ENCODE assay signal across 23 cellular contexts in genomic region chr4:1326751-1327525, GRCh38. TPM values are rescaled to one million over a fixed set of nuclear protein-coding genes. Genes with fewer than 3 reads are reported as not detected.
DNase-seq lines count a peak whose midpoint lies in the region; ATAC-seq and TF ChIP-seq lines count a peak whose summit lies in the region.
"Had no signal": no experiment of that assay in that cellular context is flagged by ENCODE, and none has a peak within 500 bp of the region (broad histone marks: within the 10 kb centered on the region; RNA-seq: fewer than 3 reads in every experiment).

No MANE protein-coding gene starts in this region.

- H3K27ac ChIP-seq in psoas muscle, result no peak overlapping the region
- H3K27ac ChIP-seq: A549 had no signal

- no peak overlapping the region for H3K4me3 ChIP-seq in psoas muscle
- H3K4me3 ChIP-seq: A549 had no signal

- H3K36me3 Mint-ChIP-seq in effector memory CD8-positive, alpha-beta T cell (ENCODE audit: insufficient read depth), result peaks cover 49% of the 10 kb centered on the region
- H3K36me3 Mint-ChIP-seq: IgD-negative memory B cell had no signal

- H3K27me3 Mint-ChIP-seq in effector memory CD8-positive, alpha-beta T cell, result no peaks in the 10 kb centered on the region
- H3K27me3 Mint-ChIP-seq: B cell; CD4-positive, CD25-positive, alpha-beta regulatory T cell; IgD-negative memory B cell had no signal

- WGBS in psoas muscle, 3 donors, result 87 to 91% (median 91%) methylated on average over 27 to 30 of the region's 30 CpGs

- no peaks in the 10 kb centered on the region for H3K27me3 ChIP-seq in psoas muscle (ENCODE audit: insufficient read depth in 3 of 3, low read length in 2 of 3)

- peaks cover 14% of the 10 kb centered on the region for H3K4me1 ChIP-seq in psoas muscle
- H3K4me1 ChIP-seq: Caco-2 had no signal

- peaks cover 5 to 63% of the 10 kb centered on the region in 2 donors for H3K36me3 ChIP-seq in psoas muscle (ENCODE audit: insufficient read depth in 1 of 2, low read depth in 1 of 2)

- intact Hi-C loops in left cardiac atrium (cut with DNase I) (no loop called here), cardiac septum (cut with DNase I) (no loop called here), psoas muscle (cut with DNase I) (no loop called here)

- H3K4me1 Mint-ChIP-seq in effector memory CD8-positive, alpha-beta T cell (ENCODE audit: low read depth in 2 of 2), result peaks cover 21 to 29% of the 10 kb centered on the region in 2 donors
- H3K4me1 Mint-ChIP-seq: B cell had no signal

- no peak overlapping the region for H3K4me3 Mint-ChIP-seq in effector memory CD8-positive, alpha-beta T cell
- H3K4me3 Mint-ChIP-seq: B cell; CD4-positive, CD25-positive, alpha-beta regulatory T cell; IgD-negative memory B cell had no signal

- ATAC-seq in left cardiac atrium, result no peak
- no peak for ATAC-seq in effector memory CD8-positive, alpha-beta T cell (replicated peaks)
- ATAC-seq in psoas muscle, result no peak
- ATAC-seq: A549 had no signal

- H3K9me3 Mint-ChIP-seq in effector memory CD8-positive, alpha-beta T cell, result no peaks in the 10 kb centered on the region
- H3K9me3 Mint-ChIP-seq: CD4-positive, CD25-positive, alpha-beta regulatory T cell; IgD-negative memory B cell had no signal

- DNase-seq in left cardiac atrium, result peak; percentile 22
- DNase-seq in cardiac septum (ENCODE audit: low spot score), result no peak
- peak; percentile 22 for DNase-seq in COLO668 (lab: John Stamatoyannopoulos, UW; ENCODE audit: unreplicated experiment)
- no peak for DNase-seq in effector memory CD8-positive, alpha-beta T cell
- peak; percentile 13 to 48 for DNase-seq in psoas muscle
- no peak for DNase-seq in putamen (ENCODE audit: low spot score)
- no peak for DNase-seq in NCI-H128 (lab: John Stamatoyannopoulos, UW; ENCODE audit: unreplicated experiment)
- DNase-seq: Caco-2; CD4-positive, CD25-positive, alpha-beta regulatory T cell; DMS 273 treated with DMSO at 0.1 percent for 48 hours; DMS79 treated with DMSO at 0.1 percent for 48 hours; Karpas-422; MV-4-11; NCI-H1105 treated with DMSO at 0.1 percent for 48 hours; NCI-H1694; NCI-H2081 treated with DMSO at 0.1 percent for 48 hours; NCI-H2171 treated with DMSO at 0.1 percent for 48 hours; NCI-H524 treated with DMSO at 0.1 percent for 48 hours; OCI-M1; SHP77 treated with DMSO at 0.1 percent for 48 hours had no signal

- H3K27ac Mint-ChIP-seq in effector memory CD8-positive, alpha-beta T cell, result peak overlapping the region; percentile 27 to 39
- H3K27ac Mint-ChIP-seq: B cell; CD4-positive, CD25-positive, alpha-beta regulatory T cell; IgD-negative memory B cell had no signal

- no peaks in the 10 kb centered on the region for H3K9me3 ChIP-seq in psoas muscle
- H3K9me3 ChIP-seq: A549, Caco-2 had no signal

- TF ChIP-seq CTCF in psoas muscle (IDR thresholded peaks at IDR 0.05), result no peak

RNA-seq across cellular contexts. Expression of gene UVSSA, which starts 20.1 kb away (rescaled TPM):
- total RNA-seq in left cardiac atrium (1 to 10 TPM; 7.9 to 8.4 TPM), cardiac septum (10.4 TPM), psoas muscle (1 to 10 TPM; 6.3 to 9.4 (median 8.3) TPM)
- polyA plus RNA-seq in psoas muscle, result 1 to 10 TPM; 1.9 to 9.3 (median 3.6) TPM

RNA-seq across cellular contexts. Expression of gene MAEA, which starts 37.2 kb away (rescaled TPM):
- total RNA-seq in left cardiac atrium, result 10 to 100 TPM; 41.9 to 59.3 TPM
- total RNA-seq in cardiac septum, result 55.2 TPM
- 10 to 100 TPM; 26.7 to 39.6 (median 33.2) TPM for total RNA-seq in psoas muscle
- polyA plus RNA-seq in psoas muscle, result 10 to 100 TPM; 30.3 to 41.6 (median 38.9) TPM

Comparison
In these comparisons a context has a peak if more than half of its experiments do, and no peak if none do; other contexts are left out.
1. DNase-seq: peak in left cardiac atrium (single experiment), COLO668 (single experiment) and psoas muscle (2 of 2); none in cardiac septum (single experiment), effector memory CD8-positive, alpha-beta T cell (0 of 3), putamen (single experiment) and NCI-H128 (single experiment).